In genomic region chr1:209784276-209785169, GRCh38 we compare ENCODE assay signal across 8 cellular contexts. TPM values are rescaled to one million over a fixed set of nuclear protein-coding genes. Genes with fewer than 3 reads are reported as not detected.
DNase-seq lines count a peak whose midpoint lies in the region; ATAC-seq and TF ChIP-seq lines count a peak whose summit lies in the region.

TSS of gene C1orf74 (minus strand) at chr1:209784559. CDS start at chr1:209783634, 925 bp downstream.

- intact Hi-C loops in natural killer cell (cut with micrococcal nuclease): loop anchor here (1.0 kb wide), 2 partner anchors 15 to 43 kb away; partner anchors contain the start of gene UTP25

- peak within 1 kb of the TSS; percentile 86 for H3K4me2 ChIP-seq in Loucy (ENCODE audit: low read depth, low read length, poor library complexity, severe bottlenecking)

- H3K27me3 ChIP-seq in H7 (ENCODE audit: control insufficient read depth, insufficient read depth, low read length) (peaks cover 7% of the 10 kb centered on the region; the same call in 1 of the 2 replicates), Loucy (ENCODE audit: insufficient read depth, low read length, poor library complexity, severe bottlenecking) (peaks cover 47% of the 10 kb centered on the region), RWPE2 (ENCODE audit: insufficient read depth, poor library complexity, severe bottlenecking) (no peaks in the 10 kb centered on the region)

- H3K36me3 Mint-ChIP-seq in natural killer cell: peaks cover 21% of the 10 kb centered on the region

- peak within 1 kb of the TSS; percentile 88 for H2AFZ ChIP-seq in Loucy (ENCODE audit: low read length)

- H3K9ac ChIP-seq in Loucy (ENCODE audit: low read depth, low read length, poor library complexity, severe bottlenecking): peak within 1 kb of the TSS; percentile 87

- H3K27ac Mint-ChIP-seq in natural killer cell: peak within 1 kb of the TSS; percentile 95 to 98

- H3K9me3 ChIP-seq in Loucy (ENCODE audit: insufficient read depth, low read depth, low read length) (no peaks in the 10 kb centered on the region), RWPE2 (ENCODE audit: severe bottlenecking) (no peaks in the 10 kb centered on the region)

- no peaks in the 10 kb centered on the region for H4K20me1 ChIP-seq in Loucy (ENCODE audit: insufficient read depth, low read length, poor library complexity, severe bottlenecking)

- H3K79me2 ChIP-seq in Loucy (ENCODE audit: insufficient read depth, low read length): peaks cover 15% of the 10 kb centered on the region; the same call in 1 of the 2 replicates

- H3K36me3 ChIP-seq in H7 (replicated peaks; ENCODE audit: control insufficient read depth, insufficient read depth, low read length) (peaks cover 4% of the 10 kb centered on the region), Loucy (ENCODE audit: insufficient read depth, low read length) (peaks cover 7% of the 10 kb centered on the region; the same call in 1 of the 2 replicates), RWPE2 (ENCODE audit: low read depth) (peaks cover 42% of the 10 kb centered on the region)

- peaks cover 31 to 36% of the 10 kb centered on the region in 2 donors for H3K4me1 Mint-ChIP-seq in natural killer cell

- H3K9me3 Mint-ChIP-seq in natural killer cell: no peaks in the 10 kb centered on the region

- H3K9me2 ChIP-seq in Loucy (replicated peaks; ENCODE audit: low read depth, low read length): no peaks in the 10 kb centered on the region; the same call in 1 of the 2 replicates

- peaks cover 15% of the 10 kb centered on the region for H3K4me1 ChIP-seq in Loucy (ENCODE audit: insufficient read depth, low read length, poor library complexity, severe bottlenecking)
- H3K4me1 ChIP-seq in RWPE2 (ENCODE audit: insufficient read depth, poor library complexity, severe bottlenecking): no peaks in the 10 kb centered on the region

- H3K27ac ChIP-seq in RWPE2 (ENCODE audit: poor library complexity, severe bottlenecking): peak within 1 kb of the TSS; percentile 67

- TF ChIP-seq CTCF in Loucy (conservative IDR thresholded peaks at IDR 0.05; ENCODE audit: low read length) (no peak), RWPE2 (IDR thresholded peaks at IDR 0.05; ENCODE audit: poor library complexity, severe bottlenecking) (no peak), fibroblast of pulmonary artery (IDR thresholded peaks at IDR 0.05; ENCODE audit: low read length, missing control alignments) (no peak), natural killer cell (IDR thresholded peaks at IDR 0.05) (no peak)

- peak within 1 kb of the TSS; percentile 58 for H3K4me3 ChIP-seq in H7 (ENCODE audit: insufficient read depth, low read depth, low read length)
- peak within 1 kb of the TSS; percentile 87 for H3K4me3 ChIP-seq in Loucy (ENCODE audit: low read length, poor library complexity, severe bottlenecking)
- peak within 1 kb of the TSS; percentile 54 for H3K4me3 ChIP-seq in RWPE2 (ENCODE audit: severe bottlenecking)
- peak within 1 kb of the TSS; percentile 92 for H3K4me3 ChIP-seq in fibroblast of pulmonary artery (replicated peaks; ENCODE audit: low read depth, low read length)

- H3F3A ChIP-seq in Loucy (ENCODE audit: low read depth): no peaks in the 10 kb centered on the region

- peak within 1 kb of the TSS; percentile 95 for H3K4me3 Mint-ChIP-seq in natural killer cell

- peaks cover 0 to 3% of the 10 kb centered on the region in 2 donors for H3K27me3 Mint-ChIP-seq in natural killer cell (ENCODE audit: low read depth in 2 of 2)

- ATAC-seq in RWPE2 (ENCODE audit: low read depth): peak; percentile 96
- peak; percentile 98 to 100 (median 99) for ATAC-seq in natural killer cell

- DNase-seq in ELR (ENCODE audit: low read depth) (peak; percentile 99), H7 (peak; percentile 98), RWPE2 (ENCODE audit: low spot score) (peak; percentile 88), fibroblast of pulmonary artery (ENCODE audit: low read depth) (peak; percentile 98), natural killer cell (peak; percentile 100)
- DNase-seq in activated effector memory CD4-positive, alpha-beta T cell treated with Interleukin-2 at 50 U/mL for 16 hours: peak; percentile 99
- peak; percentile 97 to 99 (median 98) for DNase-seq in stimulated activated naive CD4-positive, alpha-beta T cell (lab: John Stamatoyannopoulos, UW)

RNA-seq across cellular contexts. Expression of gene C1orf74, which starts in this region (rescaled TPM):
- 5.9 and 6.1 TPM in 2 replicates for total RNA-seq in H7 (2014; rRNA removed; shearing (Covaris generic))
- under 1 TPM; 0.75 to 0.88 (median 0.80) TPM for total RNA-seq in natural killer cell

Comparison
In these comparisons a context has a peak if more than half of its experiments do, and no peak if none do; other contexts are left out.
1. Peak in every context shown above with its lines: DNase-seq, ATAC-seq, H3K4me3 ChIP-seq and H3K27ac ChIP-seq.
2. Peak in DNase-seq and ATAC-seq in natural killer cell; RNA of the gene not detected or under 1 TPM.